Comparison of ENCODE assay signal across 8 cellular contexts in genomic region chr4:113316879-113317278, GRCh38.
DNase-seq lines count a peak whose midpoint lies in the region; ATAC-seq and TF ChIP-seq lines count a peak whose summit lies in the region.

No MANE protein-coding gene starts in this region.

- no peak for TF ChIP-seq POLR2A in gastroesophageal sphincter (IDR thresholded peaks at IDR 0.05)

- peaks cover 11% of the 10 kb centered on the region for H3K4me1 Mint-ChIP-seq in activated T-helper 2 cell treated with anti-CD3 and anti-CD28 coated beads, Interferon-gamma antibody, Interleukin-2, Interleukin-4, amounts not matched to agents 10 μg/mL and 5 μg/mL and 100 μg/mL, durations not matched to agents 14 hours and 24 hours and 36 hours (ENCODE audit: low read depth)

- H3K36me3 Mint-ChIP-seq in activated T-helper 2 cell treated with anti-CD3 and anti-CD28 coated beads, Interferon-gamma antibody, Interleukin-2, Interleukin-4, amounts not matched to agents 10 μg/mL and 5 μg/mL and 100 μg/mL, durations not matched to agents 14 hours and 24 hours and 36 hours (ENCODE audit: low read depth): no peaks in the 10 kb centered on the region

- peaks cover 10% of the 10 kb centered on the region for H3K27me3 Mint-ChIP-seq in activated T-helper 2 cell treated with anti-CD3 and anti-CD28 coated beads, Interferon-gamma antibody, Interleukin-2, Interleukin-4, amounts not matched to agents 10 μg/mL and 5 μg/mL and 100 μg/mL, durations not matched to agents 14 hours and 24 hours and 36 hours (ENCODE audit: low read depth)

- no peak overlapping the region for H3K4me3 ChIP-seq in gastroesophageal sphincter

- intact Hi-C loops in activated T-helper 2 cell treated with anti-CD3 and anti-CD28 coated beads, Interferon-gamma antibody, Interleukin-2, Interleukin-4, amounts not matched to agents 10 μg/mL and 5 μg/mL and 100 μg/mL, durations not matched to agents 14 hours and 24 hours and 36 hours (cut with micrococcal nuclease): loop anchor here (5.0 kb wide), 1 partner anchor 40 kb away; no protein-coding TSS in a partner anchor

- no peak for TF ChIP-seq CTCF in gastroesophageal sphincter (IDR thresholded peaks at IDR 0.05)

- H3K4me1 ChIP-seq in gastroesophageal sphincter: peaks cover 0 to 10% (median 0%) of the 10 kb centered on the region in 3 donors

- H3K27ac Mint-ChIP-seq in activated T-helper 2 cell treated with anti-CD3 and anti-CD28 coated beads, Interferon-gamma antibody, Interleukin-2, Interleukin-4, amounts not matched to agents 10 μg/mL and 5 μg/mL and 100 μg/mL, durations not matched to agents 14 hours and 24 hours and 36 hours: no peak overlapping the region

- 50 to 57% methylated on average over 3 to 4 of the region's 4 CpGs for WGBS in gastroesophageal sphincter (ENCODE audit: low coverage in 1 of 2), 2 donors

- TF ChIP-seq EP300 in gastroesophageal sphincter (IDR thresholded peaks at IDR 0.05): no peak

- peak overlapping the region in 2 of 4 donors; percentile 4 to 33 for H3K27ac ChIP-seq in gastroesophageal sphincter

- no peak for DNase-seq in SKM-1 (lab: John Stamatoyannopoulos, UW; ENCODE audit: unreplicated experiment)
- no peak for DNase-seq in activated T-helper 2 cell treated with anti-CD3 and anti-CD28 coated beads, Interferon-gamma antibody, Interleukin-2, Interleukin-4, amounts not matched to agents 10 μg/mL and 5 μg/mL and 100 μg/mL, durations not matched to agents 14 hours and 24 hours and 36 hours (ENCODE audit: low spot score)
- DNase-seq in SIG-M5 treated with dmso at 0.1 percent for 504 hours (lab: John Stamatoyannopoulos, UW; ENCODE audit: unreplicated experiment): no peak
- no peak for DNase-seq in stimulated activated CD4-positive, alpha-beta T cell treated with anti-CD3 and anti-CD28 coated beads, Interleukin-12 subunit alpha, Interleukin-12 subunit beta, amount 100 ng/mL, for 4 hours

- H3K9me3 ChIP-seq in gastroesophageal sphincter: no peaks in the 10 kb centered on the region

- H3K27me3 ChIP-seq in gastroesophageal sphincter: no peaks in the 10 kb centered on the region

- ATAC-seq in GM18499 (IDR thresholded peaks at IDR 0.05; ENCODE audit: insufficient read depth, unreplicated experiment) (peak; percentile 92), GM21367 (IDR thresholded peaks at IDR 0.05; ENCODE audit: unreplicated experiment) (peak; percentile 93), HG03460 (IDR thresholded peaks at IDR 0.05; ENCODE audit: unreplicated experiment) (peak; percentile 98), gastroesophageal sphincter (peak; percentile 51)

- H3K36me3 ChIP-seq in gastroesophageal sphincter: peaks cover 0 to 33% of the 10 kb centered on the region in 2 donors

- H3K9me3 Mint-ChIP-seq in activated T-helper 2 cell treated with anti-CD3 and anti-CD28 coated beads, Interferon-gamma antibody, Interleukin-2, Interleukin-4, amounts not matched to agents 10 μg/mL and 5 μg/mL and 100 μg/mL, durations not matched to agents 14 hours and 24 hours and 36 hours: no peaks in the 10 kb centered on the region

- no peak overlapping the region for H3K4me3 Mint-ChIP-seq in activated T-helper 2 cell treated with anti-CD3 and anti-CD28 coated beads, Interferon-gamma antibody, Interleukin-2, Interleukin-4, amounts not matched to agents 10 μg/mL and 5 μg/mL and 100 μg/mL, durations not matched to agents 14 hours and 24 hours and 36 hours (ENCODE audit: low read depth)
